ENCODE assay signal across 24 cellular contexts in genomic region chr16:53651357-53651756, GRCh38. TPM values are rescaled to one million over a fixed set of nuclear protein-coding genes. Genes with fewer than 3 reads are reported as not detected.
A peak's percentile ranks its signal among the peaks of the same experiment; 100 is the strongest.
DNase-seq lines count a peak whose midpoint lies in the region; ATAC-seq and TF ChIP-seq lines count a peak whose summit lies in the region.
"Had no signal": no experiment of that assay in that cellular context is flagged by ENCODE, and none has a peak within 500 bp of the region (broad histone marks: within the 10 kb centered on the region; RNA-seq: fewer than 3 reads in every experiment).

No MANE protein-coding gene starts in this region.

- H3K4me3 Mint-ChIP-seq in H9, result no peak overlapping the region
- no peak overlapping the region for H3K4me3 Mint-ChIP-seq in WTC11
- H3K4me3 Mint-ChIP-seq: CD8-positive, alpha-beta T cell had no signal

- no peak overlapping the region for H3K14ac ChIP-seq in H9 (ENCODE audit: insufficient read depth, low read length)
- H3K14ac ChIP-seq in neuronal stem cell (ENCODE audit: low read length), result no peak overlapping the region

- H2BK12ac ChIP-seq in H9 (ENCODE audit: insufficient read length, low read depth, low read length) (no peak overlapping the region), neuronal stem cell (ENCODE audit: low read length) (no peak overlapping the region)

- H2BK5ac ChIP-seq in H9 (ENCODE audit: insufficient read length, low read length) (no peak overlapping the region), neuronal stem cell (ENCODE audit: low read length) (no peak overlapping the region)

- H4K91ac ChIP-seq in H9 (ENCODE audit: insufficient read length, low read depth, low read length) (no peak overlapping the region), neuronal stem cell (ENCODE audit: low read depth, low read length, poor library complexity) (no peak overlapping the region)

- no peak overlapping the region for H3K4ac ChIP-seq in H9 (ENCODE audit: low read depth, low read length)
- no peak overlapping the region for H3K4ac ChIP-seq in neuronal stem cell (ENCODE audit: low read length)

- H3K9me3 ChIP-seq in H9 (ENCODE audit: control insufficient read depth, low read depth, low read length) (no peaks in the 10 kb centered on the region), iPS DF 6.9 (ENCODE audit: control insufficient read depth, insufficient read depth, low read length) (no peaks in the 10 kb centered on the region), neuronal stem cell (replicated peaks in 1 of 2; ENCODE audit: control insufficient read depth in 2 of 2, insufficient read depth in 1 of 2, low read depth in 1 of 2, low read length in 2 of 2) (no peaks in the 10 kb centered on the region)
- H3K9me3 ChIP-seq: Peyer's patch, SJCRH30 had no signal

- no peak overlapping the region for H2BK20ac ChIP-seq in H9 (ENCODE audit: low read depth, low read length, poor library complexity, severe bottlenecking)

- no peaks in the 10 kb centered on the region for H3K23me2 ChIP-seq in H9 (ENCODE audit: insufficient read length, low read depth, low read length, poor library complexity, severe bottlenecking)

- H2BK15ac ChIP-seq in H9 (ENCODE audit: low read depth, low read length), result no peak overlapping the region
- no peak overlapping the region for H2BK15ac ChIP-seq in neuronal stem cell (ENCODE audit: low read length)

- no peak overlapping the region for H4K5ac ChIP-seq in H9 (ENCODE audit: insufficient read length, low read depth, low read length)

- H3K4me1 Mint-ChIP-seq in H9, result peaks cover 12 to 15% of the 10 kb centered on the region in 2 experiments
- peaks cover 11% of the 10 kb centered on the region for H3K4me1 Mint-ChIP-seq in WTC11

- H3K27me3 ChIP-seq in H9 (ENCODE audit: insufficient read depth, low read length) (no peaks in the 10 kb centered on the region), iPS DF 6.9 (ENCODE audit: control insufficient read depth, insufficient read depth, low read length) (no peaks in the 10 kb centered on the region), neuronal stem cell (ENCODE audit: control insufficient read depth in 3 of 3, insufficient read depth in 3 of 3, low read depth in 1 of 3, low read length in 3 of 3) (no peaks in the 10 kb centered on the region)
- H3K27me3 ChIP-seq: Peyer's patch, SJCRH30 had no signal

- peak; percentile 98 for ATAC-seq in WTC11
- ATAC-seq: CD8-positive, alpha-beta T cell had no signal

- H4K20me1 ChIP-seq in H9 (ENCODE audit: control insufficient read depth, insufficient read depth, insufficient read length), result no peaks in the 10 kb centered on the region

- H3K79me1 ChIP-seq in H9 (ENCODE audit: insufficient read depth, low read depth, low read length, poor library complexity, severe bottlenecking), result no peaks in the 10 kb centered on the region
- no peaks in the 10 kb centered on the region for H3K79me1 ChIP-seq in neuronal stem cell (ENCODE audit: low read depth, low read length)

- H3K9ac ChIP-seq in H9 (ENCODE audit: extremely low read depth, insufficient read length, low read length) (no peak overlapping the region), neuronal stem cell (ENCODE audit: low read depth, low read length, poor library complexity) (no peak overlapping the region)

- H3K56ac ChIP-seq in H9 (ENCODE audit: insufficient read length, low read depth, low read length), result no peak overlapping the region

- H3K9me3 Mint-ChIP-seq in H9 (no peaks in the 10 kb centered on the region), WTC11 (no peaks in the 10 kb centered on the region)
- H3K9me3 Mint-ChIP-seq: CD8-positive, alpha-beta T cell had no signal

- DNase-seq in H9, result peak; percentile 59
- DNase-seq in WTC11 (ENCODE audit: low spot score), result peak; percentile 40
- peak; percentile 5 for DNase-seq in iPS DF 6.9 (ENCODE audit: low read depth, low spot score)
- no peak for DNase-seq in neuronal stem cell (ENCODE audit: low spot score)
- DNase-seq in GM10266 (ENCODE audit: extremely low spot score), result no peak
- no peak for DNase-seq in T-helper 1 cell
- DNase-seq in hippocampal formation (lab: John Stamatoyannopoulos, UW), result no peak
- DNase-seq: AML-193; C1 segment of cervical spinal cord; Calu3; CD8-positive, alpha-beta T cell; DMS153; GDM1; HCEC 1CT; KG1; NCI-H1092; NCI-H1436; NCI-H187 treated with DMSO at 0.1 percent for 48 hours; NCI-H2107; NCI-H345; NCI-H524 treated with DMSO at 0.1 percent for 48 hours; NCI-H82; Peyer's patch had no signal

- H3T11ph ChIP-seq in H9 (ENCODE audit: low read length), result no peak overlapping the region

- H3K36me3 ChIP-seq in iPS DF 6.9 (ENCODE audit: control insufficient read depth, insufficient read depth, low read length) (no peaks in the 10 kb centered on the region), neuronal stem cell (replicated peaks in 1 of 2; ENCODE audit: control insufficient read depth in 2 of 2, insufficient read depth in 2 of 2, low read length in 2 of 2) (peaks cover 4 to 80% of the 10 kb centered on the region in 2 donors)

- CTCF ChIA-PET in WTC11 (lab: Charles Lee), result interaction anchor here (0.6 to 1.2 kb wide), 2 partner anchors 102 to 123 kb away, joined by 3 to 4 read pairs; no protein-coding TSS in a partner anchor

- POLR2A ChIA-PET in WTC11 (lab: Charles Lee), result no interaction called here

- H3K4me3 ChIP-seq in iPS DF 6.9 (ENCODE audit: low read length), result no peak overlapping the region
- no peak overlapping the region for H3K4me3 ChIP-seq in neuronal stem cell (ENCODE audit: low read length in 2 of 2)
- H3K4me3 ChIP-seq: Peyer's patch, SJCRH30 had no signal

- WGBS in H9 (ENCODE audit: extremely low coverage, insufficient read length, low lambda C conversion rate), result no CpG with 5 or more reads among the region's 2 CpGs
- WGBS in iPS DF 6.9 (ENCODE audit: insufficient coverage, insufficient read length), result no CpG with 5 or more reads among the region's 2 CpGs
- no CpG with 5 or more reads among the region's 2 CpGs for WGBS in neuronal stem cell (ENCODE audit: extremely low coverage in 2 of 2, insufficient read length in 2 of 2, insufficient replicate concordance in 1 of 2), 2 donors

- H3K18ac ChIP-seq in H9 (ENCODE audit: insufficient read length, low read depth, low read length) (no peak overlapping the region), neuronal stem cell (ENCODE audit: low read length) (no peak overlapping the region)

- no peaks in the 10 kb centered on the region for H3K79me2 ChIP-seq in H9 (ENCODE audit: insufficient read depth, low read length)

- H3K27me3 Mint-ChIP-seq in H9 (ENCODE audit: low read depth) (no peaks in the 10 kb centered on the region), WTC11 (ENCODE audit: low read depth) (no peaks in the 10 kb centered on the region)

- H3K36me3 Mint-ChIP-seq in H9 (ENCODE audit: insufficient read depth in 1 of 3, low read depth in 3 of 3) (peaks cover 2 to 17% (median 7%) of the 10 kb centered on the region in 3 experiments; a peak in 4 of 7 replicates), WTC11 (peaks cover 6% of the 10 kb centered on the region; the same call in 1 of the 2 replicates)

- H2AFZ ChIP-seq in H9 (ENCODE audit: low read length) (no peak overlapping the region), neuronal stem cell (ENCODE audit: low read length) (peak overlapping the region; percentile 48)

- TF ChIP-seq CTCF in H9 (conservative IDR thresholded peaks at IDR 0.05) (no peak), WTC11 (IDR thresholded peaks at IDR 0.05) (no peak), GM10266 (IDR thresholded peaks at IDR 0.05; ENCODE audit: control insufficient read depth, insufficient read depth, low read depth, missing control alignments) (no peak)

- no peak overlapping the region for H3K27ac ChIP-seq in H9 (ENCODE audit: insufficient read length, low read depth, low read length)
- H3K27ac ChIP-seq in iPS DF 6.9 (ENCODE audit: low read length), result no peak overlapping the region
- no peak overlapping the region for H3K27ac ChIP-seq in neuronal stem cell (replicated peaks; ENCODE audit: low read length)
- H3K27ac ChIP-seq: Peyer's patch, SJCRH30 had no signal

- H4K8ac ChIP-seq in H9 (replicated peaks; ENCODE audit: insufficient read length, low read depth, low read length), result no peak overlapping the region
- H4K8ac ChIP-seq in neuronal stem cell (ENCODE audit: low read depth, low read length), result no peak overlapping the region

- H3K23ac ChIP-seq in H9 (ENCODE audit: insufficient read length, low read depth, low read length) (no peak overlapping the region), neuronal stem cell (ENCODE audit: low read depth, low read length, poor library complexity) (no peak overlapping the region)

- H3K4me1 ChIP-seq in H9 (ENCODE audit: insufficient read depth, low read length) (no peaks in the 10 kb centered on the region; the same call in 1 of the 2 replicates), iPS DF 6.9 (ENCODE audit: control insufficient read depth, insufficient read depth, low read length) (no peaks in the 10 kb centered on the region), neuronal stem cell (ENCODE audit: control insufficient read depth in 2 of 2, insufficient read depth in 1 of 2, low read depth in 1 of 2, low read length in 2 of 2) (peaks cover 0 to 4% of the 10 kb centered on the region in 2 donors)
- H3K4me1 ChIP-seq: Peyer's patch, SJCRH30 had no signal

- no peak overlapping the region for H2BK120ac ChIP-seq in H9 (ENCODE audit: low read depth, low read length, poor library complexity, severe bottlenecking)
- H2BK120ac ChIP-seq in neuronal stem cell (ENCODE audit: low read depth, low read length), result no peak overlapping the region

- H2AK5ac ChIP-seq in H9 (ENCODE audit: insufficient read length, low read length), result no peak overlapping the region
- H2AK5ac ChIP-seq in neuronal stem cell (ENCODE audit: low read depth, low read length), result no peak overlapping the region

- H3K27ac Mint-ChIP-seq in H9 (peak overlapping the region in 1 of 3 experiments; percentile 23; a peak in 2 of 7 replicates), WTC11 (no peak overlapping the region)
- H3K27ac Mint-ChIP-seq: CD8-positive, alpha-beta T cell had no signal

- no peak overlapping the region for H3K4me2 ChIP-seq in H9 (ENCODE audit: insufficient read depth, insufficient read length, low read length)
- H3K4me2 ChIP-seq in neuronal stem cell (ENCODE audit: insufficient read depth, low read length, poor library complexity, severe bottlenecking), result no peak overlapping the region

RNA-seq across cellular contexts. Expression of gene RPGRIP1L, which starts 52.3 kb away (rescaled TPM):
- total RNA-seq in H9 (2021) (11.7 and 12.1 TPM in 2 replicates), WTC11 (2021) (9.8 to 11.7 TPM (median 10.9 TPM) in 3 replicates)
- 13.2 TPM for polyA plus RNA-seq in neuronal stem cell (2013, experiment 1 of 2)
- polyA plus RNA-seq in neuronal stem cell (2013, experiment 2 of 2), result 13.8 TPM

RNA-seq across cellular contexts. Expression of gene FTO, which starts 52.6 kb away (rescaled TPM):
- total RNA-seq in H9 (2021) (67.9 and 69.0 TPM in 2 replicates), WTC11 (2021) (57.4 to 62.6 TPM (median 59.6 TPM) in 3 replicates)
- 40.2 TPM for polyA plus RNA-seq in neuronal stem cell (2013, experiment 1 of 2)
- 40.3 TPM for polyA plus RNA-seq in neuronal stem cell (2013, experiment 2 of 2)

Comparison
In these comparisons a context has a peak if more than half of its experiments do, and no peak if none do; other contexts are left out.
1. DNase-seq: peak in H9 (single experiment), WTC11 (single experiment) and iPS DF 6.9 (single experiment); none in neuronal stem cell (single experiment), GM10266 (single experiment), T-helper 1 cell (0 of 5) and hippocampal formation (0 of 2).